In genomic region chr6:167836722-167837121, GRCh38 we compare ENCODE assay signal across 2 cellular contexts.
A peak's percentile ranks its signal among the peaks of the same experiment; 100 is the strongest.
TF ChIP-seq lines count a peak whose summit lies in the region.

No MANE protein-coding gene starts in this region.

TF ChIP-seq in SK-N-SH, 30 proteins besides CTCF, POLR2A, EP300 and RAD21:
- TF ChIP-seq REST (IDR thresholded peaks at IDR 0.05; ENCODE audit: low read depth, low read length), result peak; percentile 81
- TF ChIP-seq FOXM1 (IDR thresholded peaks at IDR 0.05; ENCODE audit: low read depth), result no peak

TF ChIP-seq in SK-N-SH treated with all-trans-retinoic acid at 6 μM for 48 hours, 23 proteins besides CTCF, POLR2A, EP300 and RAD21 (continued from another document):
- TF ChIP-seq CSDC2 (CRISPR knock-in tag; IDR thresholded peaks at IDR 0.05), result no peak
- no peak for TF ChIP-seq CREB5 (CRISPR knock-in tag; IDR thresholded peaks at IDR 0.05; ENCODE audit: low read depth)
- no peak for TF ChIP-seq ZFP30 (CRISPR knock-in tag; IDR thresholded peaks at IDR 0.05)
- TF ChIP-seq TSHZ2 (CRISPR knock-in tag; IDR thresholded peaks at IDR 0.05), result no peak
- no peak for TF ChIP-seq ZFP3 (CRISPR knock-in tag; IDR thresholded peaks at IDR 0.05)
- TF ChIP-seq BACH2 (CRISPR knock-in tag; IDR thresholded peaks at IDR 0.05; ENCODE audit: borderline replicate concordance), result no peak
- TF ChIP-seq CSRNP3 (CRISPR knock-in tag; IDR thresholded peaks at IDR 0.05), result no peak
- no peak for TF ChIP-seq TCF4 (CRISPR knock-in tag; IDR thresholded peaks at IDR 0.05; ENCODE audit: borderline replicate concordance)
- no peak for TF ChIP-seq PATZ1 (CRISPR knock-in tag; IDR thresholded peaks at IDR 0.05; ENCODE audit: borderline replicate concordance)
- no peak for TF ChIP-seq GLIS3 (CRISPR knock-in tag; IDR thresholded peaks at IDR 0.05)
- TF ChIP-seq ARNTL (CRISPR knock-in tag; IDR thresholded peaks at IDR 0.05; ENCODE audit: borderline replicate concordance, low read depth), result no peak
- TF ChIP-seq ESRRG (CRISPR knock-in tag; IDR thresholded peaks at IDR 0.05), result no peak
- no peak for TF ChIP-seq RARB (CRISPR knock-in tag; IDR thresholded peaks at IDR 0.05)
